1 cellular context compared by ENCODE assay signal in genomic region chr15:89799011-89799924, GRCh38.
A peak's percentile ranks its signal among the peaks of the same experiment; 100 is the strongest.
TF ChIP-seq lines count a peak whose summit lies in the region.

No MANE protein-coding gene starts in this region.

TF ChIP-seq in HEK293, 187 proteins besides CTCF, POLR2A, EP300 and RAD21 (continued from another document):
- TF ChIP-seq TSHZ1 (tag by site-specific recombination; IDR thresholded peaks at IDR 0.05; ENCODE audit: borderline replicate concordance), result no peak
- 0 out of 2 replicates have a peak, but pooled peaks have one; percentile 16 for TF ChIP-seq ZNF121 (tag by site-specific recombination; IDR thresholded peaks at IDR 0.05)
- no peak for TF ChIP-seq ZNF830 (tag by site-specific recombination; IDR thresholded peaks at IDR 0.05; ENCODE audit: low read depth)
- TF ChIP-seq ELK4 (IDR thresholded peaks at IDR 0.05; ENCODE audit: borderline replicate concordance, low read depth, low read length), result no peak
- TF ChIP-seq ZNF2 (tag by site-specific recombination; IDR thresholded peaks at IDR 0.05), result no peak
- TF ChIP-seq ZNF785 (tag by site-specific recombination; IDR thresholded peaks at IDR 0.05), result no peak
